Comparison of ENCODE assay signal across 8 cellular contexts in genomic region chr22:24400726-24401596, GRCh38. TPM values are rescaled to one million over a fixed set of nuclear protein-coding genes. Genes with fewer than 3 reads are reported as not detected.
DNase-seq lines count a peak whose midpoint lies in the region; ATAC-seq and TF ChIP-seq lines count a peak whose summit lies in the region.

No MANE protein-coding gene starts in this region.

- peak overlapping the region in 1 of 5 donors; percentile 15 for H3K9ac ChIP-seq in subcutaneous abdominal adipose tissue (ENCODE audit: low read length in 5 of 5)

- peaks cover 47% of the 10 kb centered on the region for H3K4me1 Mint-ChIP-seq in activated CD4-positive, alpha-beta T cell treated with anti-CD3 and anti-CD28 coated beads for 36 hours

- no peak for TF ChIP-seq CTCF in OCI-LY7 (conservative IDR thresholded peaks at IDR 0.05; ENCODE audit: low read length)

- peaks cover 54% of the 10 kb centered on the region for H3K4me1 ChIP-seq in OCI-LY7 (ENCODE audit: insufficient read depth, low read length, poor library complexity, severe bottlenecking)
- peaks cover 6 to 34% (median 15%) of the 10 kb centered on the region in 5 donors for H3K4me1 ChIP-seq in subcutaneous abdominal adipose tissue (ENCODE audit: control insufficient read depth in 5 of 5, insufficient read depth in 5 of 5, low read length in 5 of 5)

- H3K4me2 ChIP-seq in OCI-LY7 (ENCODE audit: low read length): peak overlapping the region; percentile 76

- BruUV-seq in OCI-LY7 (replicated peaks; lab: Mats Ljungman, UMichigan): TSS peak; percentile 8

- no peaks in the 10 kb centered on the region for H3K9me2 ChIP-seq in OCI-LY7 (ENCODE audit: insufficient read depth, low read length)

- intact Hi-C loops in activated CD4-positive, alpha-beta T cell treated with anti-CD3 and anti-CD28 coated beads for 36 hours (cut with DNase I, micrococcal nuclease): loop anchor here (1.0 to 5.0 kb wide), 3 partner anchors 33 to 129 kb away; partner anchors contain the start of gene SPECC1L (in 1 of the 2)
- intact Hi-C loops in OCI-LY7 (cut with micrococcal nuclease; ENCODE audit: unreplicated experiment) (no loop called here), Right ventricle myocardium superior (cut with DNase I) (no loop called here)

- H3K9me3 Mint-ChIP-seq in activated CD4-positive, alpha-beta T cell treated with anti-CD3 and anti-CD28 coated beads for 36 hours (ENCODE audit: low read depth): no peaks in the 10 kb centered on the region

- H3K36me3 Mint-ChIP-seq in activated CD4-positive, alpha-beta T cell treated with anti-CD3 and anti-CD28 coated beads for 36 hours (ENCODE audit: low read depth): peaks cover 23% of the 10 kb centered on the region

- H3K27ac ChIP-seq in OCI-LY7 (ENCODE audit: low read depth, low read length, poor library complexity, severe bottlenecking) (peak overlapping the region; percentile 64), subcutaneous abdominal adipose tissue (ENCODE audit: low read depth, low read length) (peak overlapping the region; percentile 37)

- H3K27me3 ChIP-seq in subcutaneous abdominal adipose tissue (ENCODE audit: control insufficient read depth in 5 of 5, insufficient read depth in 4 of 5, low read length in 5 of 5): no peaks in the 10 kb centered on the region

- no peak for ATAC-seq in activated CD4-positive, alpha-beta T cell treated with anti-CD3 and anti-CD28 coated beads for 36 hours
- ATAC-seq in Right ventricle myocardium superior (ENCODE audit: poor library complexity) (peak; percentile 18), HG03097 (IDR thresholded peaks at IDR 0.05; ENCODE audit: low FRiP score, unreplicated experiment) (no peak)

- H3K27me3 Mint-ChIP-seq in activated CD4-positive, alpha-beta T cell treated with anti-CD3 and anti-CD28 coated beads for 36 hours: no peaks in the 10 kb centered on the region

- peak overlapping the region; percentile 53 for H3K4me3 ChIP-seq in OCI-LY7 (ENCODE audit: low read depth, low read length, poor library complexity, severe bottlenecking)
- peak overlapping the region in 1 of 5 donors; percentile 7 for H3K4me3 ChIP-seq in subcutaneous abdominal adipose tissue (ENCODE audit: low read depth in 1 of 5, low read length in 5 of 5)

- no peaks in the 10 kb centered on the region for H4K20me1 ChIP-seq in OCI-LY7 (ENCODE audit: insufficient read depth, low read length)

- H3K36me3 ChIP-seq in OCI-LY7 (ENCODE audit: insufficient read depth, low read length) (peaks cover 78% of the 10 kb centered on the region), subcutaneous abdominal adipose tissue (ENCODE audit: control insufficient read depth in 5 of 5, insufficient read depth in 5 of 5, low read length in 5 of 5) (peaks cover 3 to 47% (median 26%) of the 10 kb centered on the region in 5 donors)

- H3K4me3 Mint-ChIP-seq in activated CD4-positive, alpha-beta T cell treated with anti-CD3 and anti-CD28 coated beads for 36 hours: no peak overlapping the region

- POLR2A ChIA-PET in activated CD4-positive, alpha-beta T cell treated with anti-CD3 and anti-CD28 coated beads for 36 hours (lab: Charles Lee): interaction anchor here (1.0 kb wide), 1 partner anchor 33 kb away, joined by 3 read pairs; no protein-coding TSS in a partner anchor
- POLR2A ChIA-PET in OCI-LY7 (lab: Charles Lee): no interaction called here

- in situ Hi-C loops in G401 (cut with HindIII; ENCODE audit: low sequenced_read_pairs): no loop called here

- peak overlapping the region; percentile 35 for H3K27ac Mint-ChIP-seq in activated CD4-positive, alpha-beta T cell treated with anti-CD3 and anti-CD28 coated beads for 36 hours

- no peak for DNase-seq in activated CD4-positive, alpha-beta T cell treated with anti-CD3 and anti-CD28 coated beads for 36 hours
- no peak for DNase-seq in activated CD4-positive, alpha-beta T cell treated with anti-CD3 and anti-CD28 coated beads for 1 hour
- DNase-seq in OCI-LY7 (ENCODE audit: low spot score) (peak; percentile 45), Right ventricle myocardium superior (peak; percentile 28), cerebellum (ENCODE audit: low spot score) (no peak), G401 (ENCODE audit: low spot score) (no peak)

- H3K9me3 ChIP-seq in OCI-LY7 (ENCODE audit: low read length) (no peaks in the 10 kb centered on the region), subcutaneous abdominal adipose tissue (ENCODE audit: control insufficient read depth in 5 of 5, low read length in 5 of 5) (no peaks in the 10 kb centered on the region)

- CTCF ChIA-PET in activated CD4-positive, alpha-beta T cell treated with anti-CD3 and anti-CD28 coated beads for 36 hours (lab: Charles Lee): interaction anchor here (1.2 kb wide), 1 partner anchor 20 kb away, joined by 3 read pairs; no protein-coding TSS in a partner anchor
- CTCF ChIA-PET in OCI-LY7 (lab: Charles Lee; ENCODE audit: unreplicated experiment): no interaction called here

- H2AFZ ChIP-seq in OCI-LY7 (ENCODE audit: low read length): no peak overlapping the region; the same call in 1 of the 2 replicates

- no peaks in the 10 kb centered on the region; the same call in 1 of the 2 replicates for H3K79me2 ChIP-seq in OCI-LY7 (ENCODE audit: insufficient read depth, low read depth, low read length)

RNA-seq across cellular contexts. Expression of gene ADORA2A, which starts 26.4 kb away (rescaled TPM):
- 10 to 100 TPM; 30.6 to 31.3 TPM for total RNA-seq in activated CD4-positive, alpha-beta T cell treated with anti-CD3 and anti-CD28 coated beads for 36 hours
- total RNA-seq in OCI-LY7 (2014; rRNA removed; shearing (Covaris generic)): 31.2 and 35.7 TPM in 2 replicates
- total RNA-seq in OCI-LY7 (2022) (29.5 and 35.0 TPM in 2 replicates), Right ventricle myocardium superior (4.1 TPM), cerebellum (12.9 TPM)
- 1.1 and 1.2 TPM in 2 replicates for total RNA-seq in G401 (2014; rRNA removed; shearing (Covaris generic))

Comparison
In these comparisons a context has a peak if more than half of its experiments do, and no peak if none do; other contexts are left out.
1. DNase-seq: peak in OCI-LY7 (single experiment) and Right ventricle myocardium superior (single experiment); none in activated CD4-positive, alpha-beta T cell treated with anti-CD3 and anti-CD28 coated beads for 36 hours (single experiment), activated CD4-positive, alpha-beta T cell treated with anti-CD3 and anti-CD28 coated beads for 1 hour (single experiment), cerebellum (single experiment) and G401 (single experiment).
2. intact Hi-C loops: an anchor here in activated CD4-positive, alpha-beta T cell treated with anti-CD3 and anti-CD28 coated beads for 36 hours (1.0 to 5.0 kb wide); none called in OCI-LY7 and Right ventricle myocardium superior.